ENCODE assay signal across 1 cellular context in genomic region chr19:46951236-46951986, GRCh38.
A peak's percentile ranks its signal among the peaks of the same experiment; 100 is the strongest.
TF ChIP-seq lines count a peak whose summit lies in the region.

No MANE protein-coding gene starts in this region.

TF ChIP-seq in HepG2, 621 proteins besides CTCF, POLR2A, EP300 and RAD21 (continued from another document and continues in another):
- no peak for TF ChIP-seq SKIL (CRISPR knock-in tag; IDR thresholded peaks at IDR 0.05; ENCODE audit: borderline replicate concordance)
- TF ChIP-seq GATA4 (IDR thresholded peaks at IDR 0.05; ENCODE audit: borderline replicate concordance, low read depth) = no peak
- TF ChIP-seq BRD4 (CRISPR knock-in tag; IDR thresholded peaks at IDR 0.05) = no peak
- TF ChIP-seq RFX1 (IDR thresholded peaks at IDR 0.05) = no peak
- TF ChIP-seq ZNF772 (CRISPR knock-in tag; IDR thresholded peaks at IDR 0.05) = no peak
- TF ChIP-seq CREM (IDR thresholded peaks at IDR 0.05) = peak; percentile 16; the same call in 1 of the 2 replicates
- TF ChIP-seq CREM (CRISPR knock-in tag; IDR thresholded peaks at IDR 0.05) = no peak
- no peak for TF ChIP-seq TEF (CRISPR knock-in tag; IDR thresholded peaks at IDR 0.05)
- no peak for TF ChIP-seq ZNF124 (CRISPR knock-in tag; IDR thresholded peaks at IDR 0.05)
- TF ChIP-seq CENPT (CRISPR knock-in tag; IDR thresholded peaks at IDR 0.05; ENCODE audit: low read depth) = no peak
- TF ChIP-seq SP5 (CRISPR knock-in tag; IDR thresholded peaks at IDR 0.05; ENCODE audit: borderline replicate concordance, low read depth) = peak; percentile 95
- TF ChIP-seq GMEB2 (CRISPR knock-in tag; IDR thresholded peaks at IDR 0.05; ENCODE audit: low read depth) = no peak
- 0 out of 2 replicates have a peak, but pooled peaks have one; percentile 18 for TF ChIP-seq DPF2 (CRISPR knock-in tag; IDR thresholded peaks at IDR 0.05; ENCODE audit: borderline replicate concordance, low read depth)
- TF ChIP-seq DNMT3B (CRISPR knock-in tag; conservative IDR thresholded peaks at IDR 0.05) = 0 out of 2 replicates have a peak, but pooled peaks have one; percentile 31
- TF ChIP-seq THRA (CRISPR knock-in tag; IDR thresholded peaks at IDR 0.05; ENCODE audit: borderline replicate concordance) = peak; percentile 16; the same call in 1 of the 2 replicates
- no peak for TF ChIP-seq ZNF646 (CRISPR knock-in tag; IDR thresholded peaks at IDR 0.05)
- no peak for TF ChIP-seq ZNF605 (CRISPR knock-in tag; IDR thresholded peaks at IDR 0.05)
- 0 out of 2 replicates have a peak, but pooled peaks have one; percentile 22 for TF ChIP-seq CHD4 (IDR thresholded peaks at IDR 0.05; ENCODE audit: borderline replicate concordance, low read length)
- TF ChIP-seq TBX3 (IDR thresholded peaks at IDR 0.05; ENCODE audit: borderline replicate concordance) = no peak
- TF ChIP-seq ZBTB1 (CRISPR knock-in tag; IDR thresholded peaks at IDR 0.05; ENCODE audit: borderline replicate concordance) = no peak
- TF ChIP-seq ZNF407 (CRISPR knock-in tag; IDR thresholded peaks at IDR 0.05; ENCODE audit: not compliant biosample characterization) = no peak
- no peak; the same call in 1 of the 2 replicates for TF ChIP-seq ARID4A (CRISPR knock-in tag; IDR thresholded peaks at IDR 0.05; ENCODE audit: borderline replicate concordance)
- TF ChIP-seq ZSCAN12 (CRISPR knock-in tag; IDR thresholded peaks at IDR 0.05) = no peak
- TF ChIP-seq NR2F6 (IDR thresholded peaks at IDR 0.05) = peak; percentile 15; the same call in 1 of the 2 replicates
- peak; percentile 32; the same call in 1 of the 2 replicates for TF ChIP-seq NR2F6 (CRISPR knock-in tag; IDR thresholded peaks at IDR 0.05)
- no peak for TF ChIP-seq ZBTB25 (CRISPR knock-in tag; IDR thresholded peaks at IDR 0.05)
